Comparison of ENCODE assay signal across 28 cellular contexts in the genomic region with DNA sequence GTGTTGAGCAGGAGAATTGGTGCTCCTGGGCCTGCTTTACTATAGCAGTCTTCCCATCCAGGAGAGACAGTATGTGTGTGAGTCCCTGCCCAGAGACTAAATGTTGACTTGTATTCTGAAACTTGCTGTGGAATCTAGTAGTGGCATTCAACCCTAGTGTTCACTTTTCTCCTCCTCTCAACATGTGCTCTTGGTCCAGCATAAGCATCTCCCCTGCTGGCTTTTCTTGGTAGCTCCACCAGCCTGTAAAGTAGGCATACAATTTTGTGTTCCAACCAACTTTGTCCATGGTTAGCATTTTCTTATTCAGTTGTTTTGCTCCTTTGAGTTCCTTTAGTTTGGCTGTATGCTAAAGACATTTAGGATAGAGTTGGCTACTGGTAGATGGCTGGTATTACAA. TPM values are rescaled to one million over a fixed set of nuclear protein-coding genes. Genes with fewer than 3 reads are reported as not detected.
"Had no signal": no experiment of that assay in that cellular context is flagged by ENCODE, and none has a peak within 500 bp of the region (broad histone marks: within the 10 kb centered on the region; RNA-seq: fewer than 3 reads in every experiment).

No MANE protein-coding gene starts in this region.

- H3K9me3 ChIP-seq: pancreas, prostate gland, right atrium auricular region, spleen, testis had no signal

- H3K27ac ChIP-seq: pancreas, prostate gland, right atrium auricular region, spleen, testis had no signal

- H3K4me1 Mint-ChIP-seq: central memory CD8-positive, alpha-beta T cell; naive thymus-derived CD4-positive, alpha-beta T cell had no signal

- H3K4me3 ChIP-seq: pancreas, prostate gland, right atrium auricular region, spleen, testis had no signal

- H3K27me3 ChIP-seq: pancreas, right atrium auricular region, spleen, testis had no signal

- DNase-seq: activated CD4-positive, alpha-beta T cell treated with anti-CD3 and anti-CD28 coated beads for 4 hours; activated CD4-positive, alpha-beta T cell treated with anti-CD3 and anti-CD28 coated beads, Interleukin-2, amount 50 U/mL, for 4 hours; activated CD4-positive, CD25-positive, alpha-beta regulatory T cell; activated naive CD4-positive, alpha-beta T cell; activated T-cell treated with anti-CD3 and anti-CD28 coated beads for 4 hours; activated T-cell treated with anti-CD3 and anti-CD28 coated beads, Interleukin-2, amount 50 U/mL, for 72 hours; anterior cingulate cortex; dermis blood vessel endothelial cell; effector CD4-positive, alpha-beta T cell; erythroblast; head of caudate nucleus; hippocampal formation; kidney; left colon; midbrain; naive thymus-derived CD4-positive, alpha-beta T cell; nucleus accumbens; pancreas; spleen; stimulated activated naive CD8-positive, alpha-beta T cell treated with anti-CD3 and anti-CD28 coated beads, Interleukin-15, Interleukin-2, amounts not matched to agents 100 U/mL and 50 U/mL, for 24 hours; testis; trophoblast cell had no signal

- H3K4me1 ChIP-seq: prostate gland, right atrium auricular region, testis had no signal

- H3K9me3 Mint-ChIP-seq: activated T-cell treated with anti-CD3 and anti-CD28 coated beads, Interleukin-2, amount 50 U/mL, for 72 hours; central memory CD8-positive, alpha-beta T cell; T-helper 2 cell treated with Interferon-gamma antibody and Interleukin-4, amounts not matched to agents 5 μg/mL and 100 μg/mL, for 36 hours had no signal

- H3K4me3 Mint-ChIP-seq: activated T-cell treated with anti-CD3 and anti-CD28 coated beads, Interleukin-2, amount 50 U/mL, for 72 hours; central memory CD8-positive, alpha-beta T cell; naive thymus-derived CD4-positive, alpha-beta T cell; T-helper 2 cell treated with Interferon-gamma antibody and Interleukin-4, amounts not matched to agents 5 μg/mL and 100 μg/mL, for 36 hours had no signal

- H3K36me3 Mint-ChIP-seq: activated naive CD4-positive, alpha-beta T cell treated with anti-CD3 and anti-CD28 coated beads, Interleukin-2, amount 50 U/mL, for 72 hours; naive thymus-derived CD4-positive, alpha-beta T cell had no signal

- H3K27ac Mint-ChIP-seq: activated naive CD4-positive, alpha-beta T cell treated with anti-CD3 and anti-CD28 coated beads, Interleukin-2, amount 50 U/mL, for 72 hours; activated T-cell treated with anti-CD3 and anti-CD28 coated beads, Interleukin-2, amount 50 U/mL, for 72 hours; naive thymus-derived CD4-positive, alpha-beta T cell; T-helper 2 cell treated with Interferon-gamma antibody and Interleukin-4, amounts not matched to agents 5 μg/mL and 100 μg/mL, for 36 hours had no signal

- H3K36me3 ChIP-seq: pancreas, prostate gland, right atrium auricular region, spleen had no signal

RNA-seq across cellular contexts. Expression of a gene that starts 45.9 kb away (rescaled TPM):
- total RNA-seq: activated naive CD4-positive, alpha-beta T cell treated with anti-CD3 and anti-CD28 coated beads, Interleukin-2, amount 50 U/mL, for 72 hours; activated T-cell treated with anti-CD3 and anti-CD28 coated beads, Interleukin-2, amount 50 U/mL, for 72 hours; dermis blood vessel endothelial cell; fibroblast of villous mesenchyme; kidney; naive thymus-derived CD4-positive, alpha-beta T cell; spleen had no signal
- polyA plus RNA-seq: naive thymus-derived CD4-positive, alpha-beta T cell had no signal
